ENCODE assay signal across 18 cellular contexts in genomic region chrX:133412665-133413064, GRCh38. TPM values are rescaled to one million over a fixed set of nuclear protein-coding genes. Genes with fewer than 3 reads are reported as not detected.
A peak's percentile ranks its signal among the peaks of the same experiment; 100 is the strongest.
DNase-seq lines count a peak whose midpoint lies in the region; ATAC-seq and TF ChIP-seq lines count a peak whose summit lies in the region.
"Had no signal": no experiment of that assay in that cellular context is flagged by ENCODE, and none has a peak within 500 bp of the region (broad histone marks: within the 10 kb centered on the region; RNA-seq: fewer than 3 reads in every experiment).

No MANE protein-coding gene starts in this region.

- ATAC-seq in psoas muscle (no peak), GM21528 (IDR thresholded peaks at IDR 0.05; ENCODE audit: low FRiP score, unreplicated experiment) (no peak), HG03442 (IDR thresholded peaks at IDR 0.05; ENCODE audit: unreplicated experiment) (no peak)
- ATAC-seq: activated CD8-positive, alpha-beta T cell treated with anti-CD3 and anti-CD28 coated beads, Interleukin-2, amount 10 ng/mL, durations not matched to agents 7 days and 5 days; Panc1; stimulated activated naive B cell treated with anti-CD40 and anti-IgM and Interleukin-4, amounts not matched to agents 10 μg/mL and 1 μg/mL and 100 μg/mL, for 72 hours had no signal

- H3K27ac ChIP-seq in coronary artery, result peak overlapping the region in 1 of 2 donors; percentile 65
- H3K27ac ChIP-seq in layer of hippocampus (ENCODE audit: low read depth, low read length), result peak overlapping the region; percentile 4
- H3K27ac ChIP-seq in psoas muscle, result no peak overlapping the region
- H3K27ac ChIP-seq: adrenal gland, ovary, WERI-Rb-1 had no signal

- H3K9me3 ChIP-seq in psoas muscle, result no peaks in the 10 kb centered on the region
- H3K9me3 ChIP-seq: adrenal gland, ovary had no signal

- intact Hi-C loops in psoas muscle (cut with DNase I), result loop anchor here (10.0 kb wide), 3 partner anchors 112 to 252 kb away; no protein-coding TSS in a partner anchor

- H3K27me3 ChIP-seq in H7 (ENCODE audit: control insufficient read depth, insufficient read depth, low read length) (no peaks in the 10 kb centered on the region), layer of hippocampus (ENCODE audit: control insufficient read depth, insufficient read depth, low read length) (no peaks in the 10 kb centered on the region), psoas muscle (ENCODE audit: insufficient read depth in 3 of 3, low read length in 2 of 3) (peaks cover 0 to 5% (median 0%) of the 10 kb centered on the region in 3 donors)
- H3K27me3 ChIP-seq: ovary had no signal

- no peak for TF ChIP-seq CTCF in coronary artery (IDR thresholded peaks at IDR 0.05)
- no peak for TF ChIP-seq CTCF in psoas muscle (IDR thresholded peaks at IDR 0.05)

- H3K36me3 ChIP-seq in H7 (replicated peaks; ENCODE audit: control insufficient read depth, insufficient read depth, low read length), result peaks cover 25% of the 10 kb centered on the region
- H3K36me3 ChIP-seq in psoas muscle (ENCODE audit: insufficient read depth in 1 of 2, low read depth in 1 of 2), result no peaks in the 10 kb centered on the region
- H3K36me3 ChIP-seq: adrenal gland, ovary, WERI-Rb-1 had no signal

- H3K4me3 ChIP-seq in H7 (ENCODE audit: insufficient read depth, low read depth, low read length) (peak overlapping the region; percentile 94), coronary artery (peak overlapping the region; percentile 83), psoas muscle (peak overlapping the region; percentile 77)

- WGBS in psoas muscle, 3 donors, result 54 to 77% (median 64%) methylated on average over 5 of the region's 5 CpGs

- DNase-seq in H7, result no peak
- DNase-seq in coronary artery (ENCODE audit: low spot score), result no peak
- no peak for DNase-seq in psoas muscle
- DNase-seq in SKM-1 (lab: John Stamatoyannopoulos, UW; ENCODE audit: unreplicated experiment), result no peak
- DNase-seq in AG20443 (ENCODE audit: low spot score), result no peak
- DNase-seq: activated CD8-positive, alpha-beta T cell treated with anti-CD3 and anti-CD28 coated beads, Interleukin-2, amount 10 ng/mL, durations not matched to agents 7 days and 5 days; adrenal gland; hippocampal formation; MV-4-11; NCI-H526; stimulated activated naive B cell treated with anti-CD40 and anti-IgM and Interleukin-4, amounts not matched to agents 10 μg/mL and 1 μg/mL and 100 μg/mL, for 72 hours; WERI-Rb-1 had no signal

- H3K4me1 ChIP-seq in psoas muscle, result peaks cover 9% of the 10 kb centered on the region
- H3K4me1 ChIP-seq: adrenal gland had no signal

RNA-seq across cellular contexts. Expression of gene GPC4, which starts 2.6 kb away (rescaled TPM):
- 96.5 and 109 TPM in 2 replicates for total RNA-seq in H7 (2014; rRNA removed; shearing (Covaris generic))
- total RNA-seq in psoas muscle, result 10 to 100 TPM; 12.3 to 22.0 (median 20.3) TPM
- 10 to 100 TPM in 1 of 3 donors, 1 to 10 TPM in 2; 7.3 to 10.4 (median 9.3) TPM for polyA plus RNA-seq in psoas muscle
- total RNA-seq: activated CD8-positive, alpha-beta T cell treated with anti-CD3 and anti-CD28 coated beads, Interleukin-2, amount 10 ng/mL, durations not matched to agents 7 days and 5 days had no signal
- polyA plus RNA-seq: IgD-negative memory B cell had no signal
